In the genomic region with DNA sequence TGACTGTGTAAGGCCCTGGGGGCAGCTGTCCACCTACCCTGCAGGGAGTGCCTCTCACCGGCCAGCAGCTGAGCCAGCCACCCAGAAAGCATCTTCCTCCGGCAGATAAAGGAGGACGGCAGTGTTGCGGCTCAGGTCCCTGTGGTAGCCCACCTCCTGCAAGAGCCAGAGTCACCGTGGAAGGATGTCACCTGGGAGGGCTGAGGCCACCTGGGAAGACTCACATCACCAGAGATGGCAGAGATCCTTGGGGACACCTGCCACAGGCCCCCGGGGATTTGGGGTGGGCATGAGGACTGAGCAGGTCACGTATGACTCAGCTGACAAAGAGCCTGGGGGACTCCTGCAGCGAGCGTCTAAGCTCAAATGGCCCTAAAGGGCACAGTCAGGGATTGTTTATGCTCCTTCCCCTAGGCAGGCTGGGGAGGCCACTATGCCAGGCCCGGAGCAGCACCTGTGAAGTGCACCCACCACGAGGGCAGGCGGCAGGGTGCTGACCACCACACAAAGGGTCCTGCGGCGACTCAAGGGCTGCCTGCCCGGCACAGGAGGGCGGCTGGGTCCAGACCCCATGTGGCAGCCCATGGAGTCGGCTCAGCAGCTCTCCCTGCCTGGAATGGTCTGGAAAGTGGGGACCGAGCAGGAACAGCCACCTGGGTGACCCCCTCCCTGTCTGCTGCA, we compare ENCODE assay signal across 20 cellular contexts. TPM values are rescaled to one million over a fixed set of nuclear protein-coding genes. Genes with fewer than 3 reads are reported as not detected.
DNase-seq lines count a peak whose midpoint lies in the region; TF ChIP-seq lines count a peak whose summit lies in the region.
"Had no signal": no experiment of that assay in that cellular context is flagged by ENCODE, and none has a peak within 500 bp of the region (broad histone marks: within the 10 kb centered on the region; RNA-seq: fewer than 3 reads in every experiment).

No MANE protein-coding gene starts in this region.

- no peaks in the 10 kb centered on the region for H4K20me1 ChIP-seq in osteoblast (ENCODE audit: insufficient read depth, low read length)

- no peak overlapping the region for H3K4me3 ChIP-seq in left ventricle myocardium inferior
- no peak overlapping the region for H3K4me3 ChIP-seq in right atrium auricular region
- no peak overlapping the region for H3K4me3 ChIP-seq in coronary artery
- H3K4me3 ChIP-seq in osteoblast (ENCODE audit: insufficient read depth, low read length), result no peak overlapping the region
- no peak overlapping the region for H3K4me3 ChIP-seq in tibial artery

- DNase-seq in left ventricle myocardium inferior (peak; percentile 5), right atrium auricular region (ENCODE audit: low spot score) (no peak), coronary artery (ENCODE audit: low spot score) (peak; percentile 72), osteoblast (ENCODE audit: insufficient read length, low spot score, missing footprints) (peak; percentile 38), tibial artery (peak; percentile 12 to 55), NCI-H1048 (lab: John Stamatoyannopoulos, UW) (no peak), NCI-H146 treated with DMSO at 0.1 percent for 48 hours (lab: John Stamatoyannopoulos, UW; ENCODE audit: unreplicated experiment) (no peak), superior temporal gyrus (ENCODE audit: extremely low spot score) (no peak)
- DNase-seq: DMS 273 treated with DMSO at 0.1 percent for 48 hours, GF-D8, NCI-H1105 treated with DMSO at 0.1 percent for 48 hours, NCI-H187, NCI-H345, NCI-H526, SHP77 had no signal

- H3K9me3 ChIP-seq in left ventricle myocardium inferior (replicated peaks), result no peaks in the 10 kb centered on the region
- no peaks in the 10 kb centered on the region for H3K9me3 ChIP-seq in right atrium auricular region
- H3K9me3 ChIP-seq in osteoblast (ENCODE audit: low read depth, low read length), result no peaks in the 10 kb centered on the region
- H3K9me3 ChIP-seq in tibial artery, result no peaks in the 10 kb centered on the region

- intact Hi-C loops in left ventricle myocardium inferior (cut with micrococcal nuclease) (no loop called here), tibial artery (cut with DNase I; ENCODE audit: low total_unique reads) (no loop called here)

- H3K27ac ChIP-seq in left ventricle myocardium inferior (replicated peaks), result no peak overlapping the region
- no peak overlapping the region for H3K27ac ChIP-seq in right atrium auricular region
- H3K27ac ChIP-seq in coronary artery, result no peak overlapping the region
- H3K27ac ChIP-seq in osteoblast (ENCODE audit: low read depth, low read length), result no peak overlapping the region
- H3K27ac ChIP-seq in tibial artery, result no peak overlapping the region

- H3K79me2 ChIP-seq in osteoblast (ENCODE audit: insufficient read depth, low read length), result no peaks in the 10 kb centered on the region

- H3K27me3 ChIP-seq in left ventricle myocardium inferior (ENCODE audit: low read depth), result peaks cover 8% of the 10 kb centered on the region
- H3K27me3 ChIP-seq in right atrium auricular region, result no peaks in the 10 kb centered on the region
- peaks cover 14% of the 10 kb centered on the region for H3K27me3 ChIP-seq in osteoblast (ENCODE audit: insufficient read depth, low read length)
- peaks cover 0 to 11% of the 10 kb centered on the region in 2 donors for H3K27me3 ChIP-seq in tibial artery

- no peak overlapping the region for H3K4me2 ChIP-seq in osteoblast (ENCODE audit: insufficient read depth, low read length)

- no peaks in the 10 kb centered on the region for H3K36me3 ChIP-seq in left ventricle myocardium inferior
- H3K36me3 ChIP-seq in right atrium auricular region, result no peaks in the 10 kb centered on the region
- H3K36me3 ChIP-seq in osteoblast (ENCODE audit: insufficient read depth, low read length), result no peaks in the 10 kb centered on the region
- no peaks in the 10 kb centered on the region for H3K36me3 ChIP-seq in tibial artery

- TF ChIP-seq CTCF in left ventricle myocardium inferior (IDR thresholded peaks at IDR 0.05; ENCODE audit: borderline replicate concordance) (no peak), right atrium auricular region (IDR thresholded peaks at IDR 0.05) (no peak), coronary artery (IDR thresholded peaks at IDR 0.05) (no peak), osteoblast (IDR thresholded peaks at IDR 0.05; ENCODE audit: extremely low read depth, low read depth, low read length) (no peak), tibial artery (IDR thresholded peaks at IDR 0.05) (no peak)

- no peaks in the 10 kb centered on the region for H3K4me1 ChIP-seq in left ventricle myocardium inferior
- no peaks in the 10 kb centered on the region for H3K4me1 ChIP-seq in right atrium auricular region
- H3K4me1 ChIP-seq in osteoblast (ENCODE audit: insufficient read depth, low read length), result no peaks in the 10 kb centered on the region
- H3K4me1 ChIP-seq in tibial artery, result no peaks in the 10 kb centered on the region

- H2AFZ ChIP-seq in osteoblast (ENCODE audit: low read length), result no peak overlapping the region

RNA-seq across cellular contexts. Expression of gene TNFRSF13B, which starts 44.1 kb away (rescaled TPM):
- total RNA-seq in left ventricle myocardium inferior (not detected), right atrium auricular region (not detected), osteoblast (not detected in 2 replicates)
- total RNA-seq: A673, Daoy, H1, HT1080, LHCN-M2 had no signal

Comparison
In these comparisons a context has a peak if more than half of its experiments do, and no peak if none do; other contexts are left out.
1. DNase-seq: peak in left ventricle myocardium inferior (single experiment), coronary artery (single experiment), osteoblast (single experiment) and tibial artery (2 of 2); none in right atrium auricular region (single experiment), NCI-H1048 (single experiment), NCI-H146 treated with DMSO at 0.1 percent for 48 hours (single experiment) and superior temporal gyrus (single experiment).